In genomic region chr10:43202224-43202656, GRCh38 we compare ENCODE assay signal across 8 cellular contexts.
DNase-seq lines count a peak whose midpoint lies in the region; ATAC-seq and TF ChIP-seq lines count a peak whose summit lies in the region.

No MANE protein-coding gene starts in this region.

- no peaks in the 10 kb centered on the region for H3K27me3 Mint-ChIP-seq in Calu3 (ENCODE audit: unreplicated experiment)
- H3K27me3 Mint-ChIP-seq in activated T-cell treated with anti-CD3 and anti-CD28 coated beads, Interleukin-2, amount 50 U/mL, for 72 hours (ENCODE audit: low read depth) = no peaks in the 10 kb centered on the region

- peak overlapping the region; percentile 44 for H3K4me3 ChIP-seq in MG63
- H3K4me3 ChIP-seq in heart left ventricle = peak overlapping the region in 11 of 12 donors; percentile 6 to 57 (median 41)
- H3K4me3 ChIP-seq in psoas muscle = peak overlapping the region; percentile 52

- ATAC-seq in GM21526 (IDR thresholded peaks at IDR 0.05; ENCODE audit: low FRiP score, unreplicated experiment) (peak; percentile 49), heart left ventricle (peak in 2 of 4 donors; percentile 25 to 44), psoas muscle (peak in 3 of 4 donors; percentile 39 to 63 (median 51))
- ATAC-seq in activated T-cell treated with anti-CD3 and anti-CD28 coated beads, Interleukin-2, amount 50 U/mL, for 72 hours (replicated peaks in 1 of 2) = peak; percentile 63 to 67

- no peak for TF ChIP-seq POLR2A in heart left ventricle (IDR thresholded peaks at IDR 0.05)

- CTCF ChIA-PET in Calu3 (lab: Charles Lee) = interaction anchor here (0.5 to 1.5 kb wide), 8 partner anchors 11 to 207 kb away, joined by 3 to 6 read pairs (median 4); partner anchors contain the start of gene CSGALNACT2

- WGBS in heart left ventricle, 4 donors = 2 to 6% (median 4%) methylated on average over 17 to 29 of the region's 29 CpGs
- WGBS in psoas muscle, 3 donors = 3 to 4% (median 4%) methylated on average over 20 to 29 of the region's 29 CpGs

- no peaks in the 10 kb centered on the region for H3K9me3 ChIP-seq in MG63
- no peaks in the 10 kb centered on the region for H3K9me3 ChIP-seq in heart left ventricle
- H3K9me3 ChIP-seq in psoas muscle = no peaks in the 10 kb centered on the region

- H3K27me3 ChIP-seq in MG63 (no peaks in the 10 kb centered on the region), heart left ventricle (peaks cover 0 to 23% (median 0%) of the 10 kb centered on the region in 9 donors), psoas muscle (ENCODE audit: insufficient read depth in 3 of 3, low read length in 2 of 3) (no peaks in the 10 kb centered on the region)

- DNase-seq in Calu3 = peak; percentile 51
- DNase-seq in MG63 = peak; percentile 53
- DNase-seq in activated T-cell treated with anti-CD3 and anti-CD28 coated beads, Interleukin-2, amount 50 U/mL, for 72 hours = peak; percentile 69 to 72
- DNase-seq in heart left ventricle = peak in 4 of 5 donors; percentile 6 to 64 (median 30)
- DNase-seq in psoas muscle = peak in 1 of 2 donors; percentile 59
- no peak for DNase-seq in NK-92 treated with Interleukin-12 subunit alpha and Interleukin-12 subunit beta, amount 100 ng/mL, for 24 hours (lab: John Stamatoyannopoulos, UW)
- no peak for DNase-seq in COR-L47 (lab: John Stamatoyannopoulos, UW)

- intact Hi-C loops in Calu3 (cut with micrococcal nuclease; ENCODE audit: unreplicated experiment) (no loop called here), heart left ventricle (cut with DNase I) (loop anchor here in 1 of 10 donors (10.0 kb wide), 1 partner anchor 153 kb away; no protein-coding TSS in a partner anchor), psoas muscle (cut with DNase I) (no loop called here)

- TF ChIP-seq CTCF in Calu3 (IDR thresholded peaks at IDR 0.05; ENCODE audit: unreplicated experiment) = peak; percentile 52
- TF ChIP-seq CTCF in heart left ventricle (IDR thresholded peaks at IDR 0.05) = peak in 11 of 12 donors; percentile 20 to 62 (median 52)
- peak; percentile 36 for TF ChIP-seq CTCF in psoas muscle (IDR thresholded peaks at IDR 0.05)

- H3K4me1 ChIP-seq in heart left ventricle (peaks cover 0 to 13% (median 7%) of the 10 kb centered on the region in 12 donors), psoas muscle (no peaks in the 10 kb centered on the region)

- H3K36me3 ChIP-seq in MG63 (no peaks in the 10 kb centered on the region), heart left ventricle (no peaks in the 10 kb centered on the region), psoas muscle (ENCODE audit: insufficient read depth in 1 of 2, low read depth in 1 of 2) (no peaks in the 10 kb centered on the region)

- no TSS peak for BruUV-seq in Calu3 (replicated peaks; lab: Mats Ljungman, UMichigan)

- no peaks in the 10 kb centered on the region for H3K36me3 Mint-ChIP-seq in Calu3 (ENCODE audit: insufficient read depth, unreplicated experiment)
- H3K36me3 Mint-ChIP-seq in activated T-cell treated with anti-CD3 and anti-CD28 coated beads, Interleukin-2, amount 50 U/mL, for 72 hours (ENCODE audit: insufficient read depth in 2 of 2) = no peaks in the 10 kb centered on the region

- no peaks in the 10 kb centered on the region for H3K9me3 Mint-ChIP-seq in Calu3 (ENCODE audit: low read depth, unreplicated experiment)
- H3K9me3 Mint-ChIP-seq in activated T-cell treated with anti-CD3 and anti-CD28 coated beads, Interleukin-2, amount 50 U/mL, for 72 hours = no peaks in the 10 kb centered on the region

- H3K4me3 Mint-ChIP-seq in Calu3 (ENCODE audit: low read depth, unreplicated experiment) = peak overlapping the region; percentile 69
- peak overlapping the region; percentile 82 to 88 for H3K4me3 Mint-ChIP-seq in activated T-cell treated with anti-CD3 and anti-CD28 coated beads, Interleukin-2, amount 50 U/mL, for 72 hours

- no peak overlapping the region for H3K27ac ChIP-seq in heart left ventricle
- no peak overlapping the region for H3K27ac ChIP-seq in psoas muscle

- no peak overlapping the region for H3K27ac Mint-ChIP-seq in Calu3 (ENCODE audit: unreplicated experiment)
- H3K27ac Mint-ChIP-seq in activated T-cell treated with anti-CD3 and anti-CD28 coated beads, Interleukin-2, amount 50 U/mL, for 72 hours = peak overlapping the region; percentile 24

- no peaks in the 10 kb centered on the region for H3K4me1 Mint-ChIP-seq in Calu3 (ENCODE audit: low read depth, unreplicated experiment)
- peaks cover 13% of the 10 kb centered on the region for H3K4me1 Mint-ChIP-seq in activated T-cell treated with anti-CD3 and anti-CD28 coated beads, Interleukin-2, amount 50 U/mL, for 72 hours (ENCODE audit: low read depth)

Comparison
In these comparisons a context has a peak if more than half of its experiments do, and no peak if none do; other contexts are left out.
1. DNase-seq: peak in Calu3 (single experiment), MG63 (single experiment), activated T-cell treated with anti-CD3 and anti-CD28 coated beads, Interleukin-2, amount 50 U/mL, for 72 hours (2 of 2) and heart left ventricle (4 of 5); none in NK-92 treated with Interleukin-12 subunit alpha and Interleukin-12 subunit beta, amount 100 ng/mL, for 24 hours (single experiment) and COR-L47 (single experiment).
2. Peak in every context shown above with its lines, with median percentiles within 50 percentile points of each other: CTCF ChIP-seq and H3K4me3 ChIP-seq.